Comparison of ENCODE assay signal across 26 cellular contexts in genomic region chr9:136693135-136693489, GRCh38. TPM values are rescaled to one million over a fixed set of nuclear protein-coding genes. Genes with fewer than 3 reads are reported as not detected.
A peak's percentile ranks its signal among the peaks of the same experiment; 100 is the strongest.
DNase-seq lines count a peak whose midpoint lies in the region; ATAC-seq and TF ChIP-seq lines count a peak whose summit lies in the region.
"Had no signal": no experiment of that assay in that cellular context is flagged by ENCODE, and none has a peak within 500 bp of the region (broad histone marks: within the 10 kb centered on the region; RNA-seq: fewer than 3 reads in every experiment).

No MANE protein-coding gene starts in this region.

- no peaks in the 10 kb centered on the region for H3K36me3 ChIP-seq in upper lobe of right lung
- H3K36me3 ChIP-seq: heart left ventricle, spleen had no signal

- H3K4me1 ChIP-seq in upper lobe of right lung: peaks cover 37% of the 10 kb centered on the region

- intact Hi-C loops in upper lobe of right lung (cut with DNase I): no loop called here

- no peaks in the 10 kb centered on the region for H3K27me3 ChIP-seq in upper lobe of right lung
- H3K27me3 ChIP-seq: heart left ventricle had no signal

- no peaks in the 10 kb centered on the region for H3K36me3 Mint-ChIP-seq in stimulated activated naive CD8-positive, alpha-beta T cell treated with anti-CD3 and anti-CD28 coated beads, Interleukin-15, Interleukin-2, amounts not matched to agents 100 ng/mL and 50 ng/mL, for 24 hours (ENCODE audit: low read depth)
- H3K36me3 Mint-ChIP-seq in nephron (ENCODE audit: low read depth): no peaks in the 10 kb centered on the region
- H3K36me3 Mint-ChIP-seq: immature natural killer cell had no signal

- DNase-seq in stimulated activated naive CD8-positive, alpha-beta T cell treated with anti-CD3 and anti-CD28 coated beads, Interleukin-15, Interleukin-2, amounts not matched to agents 100 U/mL and 50 U/mL, for 24 hours: no peak
- DNase-seq in epithelial cell of prostate (ENCODE audit: low read depth, low spot score) (no peak), upper lobe of right lung (no peak), KG1 (lab: John Stamatoyannopoulos, UW) (no peak), NCI-H82 (lab: John Stamatoyannopoulos, UW) (no peak)
- DNase-seq: activated CD4-positive, alpha-beta T cell treated with anti-CD3 and anti-CD28 coated beads, Interleukin-2, amount 50 U/mL, for 1 hour; activated CD8-positive, alpha-beta memory T cell treated with anti-CD3 and anti-CD28 coated beads, Interleukin-2, amount 50 U/mL, for 48 hours; activated effector memory CD4-positive, alpha-beta T cell treated with Interleukin-2 at 50 U/mL for 16 hours; activated naive CD8-positive, alpha-beta T cell treated with anti-CD3 and anti-CD28 coated beads, Interleukin-2, amount 50 U/mL, for 24 hours; cortex of kidney; immature natural killer cell; NCI-H1436; NCI-H2107; retina; spleen; stimulated activated CD4-positive, alpha-beta T cell treated with anti-CD3 and anti-CD28 coated beads, Interleukin-4, amount 100 ng/mL, for 24 hours had no signal

- H3K4me1 Mint-ChIP-seq in stimulated activated naive CD8-positive, alpha-beta T cell treated with anti-CD3 and anti-CD28 coated beads, Interleukin-15, Interleukin-2, amounts not matched to agents 100 ng/mL and 50 ng/mL, for 24 hours (ENCODE audit: low read depth): no peaks in the 10 kb centered on the region
- H3K4me1 Mint-ChIP-seq in nephron: peaks cover 12% of the 10 kb centered on the region
- H3K4me1 Mint-ChIP-seq: immature natural killer cell had no signal

- H3K27me3 Mint-ChIP-seq in stimulated activated naive CD8-positive, alpha-beta T cell treated with anti-CD3 and anti-CD28 coated beads, Interleukin-15, Interleukin-2, amounts not matched to agents 100 ng/mL and 50 ng/mL, for 24 hours: peaks cover 6% of the 10 kb centered on the region
- H3K27me3 Mint-ChIP-seq in nephron (ENCODE audit: low read depth): peaks cover 13% of the 10 kb centered on the region

- no peaks in the 10 kb centered on the region for H3K9me3 ChIP-seq in upper lobe of right lung
- H3K9me3 ChIP-seq: heart left ventricle, spleen had no signal

- no peak overlapping the region for H3K4me3 ChIP-seq in upper lobe of right lung
- H3K4me3 ChIP-seq: heart left ventricle, lung, SK-N-MC, spleen had no signal

- peak overlapping the region; percentile 16 for H3K27ac Mint-ChIP-seq in stimulated activated naive CD8-positive, alpha-beta T cell treated with anti-CD3 and anti-CD28 coated beads, Interleukin-15, Interleukin-2, amounts not matched to agents 100 ng/mL and 50 ng/mL, for 24 hours
- H3K27ac Mint-ChIP-seq in nephron: peak overlapping the region in 2 of 3 experiments; percentile 19 to 72
- H3K27ac Mint-ChIP-seq: activated naive CD8-positive, alpha-beta T cell treated with anti-CD3 and anti-CD28 coated beads, Interleukin-2, amount 50 U/mL, for 24 hours; B cell; immature natural killer cell had no signal

- no peaks in the 10 kb centered on the region for H3K9me3 Mint-ChIP-seq in stimulated activated naive CD8-positive, alpha-beta T cell treated with anti-CD3 and anti-CD28 coated beads, Interleukin-15, Interleukin-2, amounts not matched to agents 100 ng/mL and 50 ng/mL, for 24 hours
- H3K9me3 Mint-ChIP-seq in nephron: no peaks in the 10 kb centered on the region
- H3K9me3 Mint-ChIP-seq: activated naive CD8-positive, alpha-beta T cell treated with anti-CD3 and anti-CD28 coated beads, Interleukin-2, amount 50 U/mL, for 24 hours; immature natural killer cell had no signal

- H3K4me3 Mint-ChIP-seq in stimulated activated naive CD8-positive, alpha-beta T cell treated with anti-CD3 and anti-CD28 coated beads, Interleukin-15, Interleukin-2, amounts not matched to agents 100 ng/mL and 50 ng/mL, for 24 hours: no peak overlapping the region
- H3K4me3 Mint-ChIP-seq in nephron: no peak overlapping the region
- H3K4me3 Mint-ChIP-seq: activated naive CD8-positive, alpha-beta T cell treated with anti-CD3 and anti-CD28 coated beads, Interleukin-2, amount 50 U/mL, for 24 hours; B cell; immature natural killer cell had no signal

- H3K27ac ChIP-seq in epithelial cell of prostate (peak overlapping the region; percentile 61), upper lobe of right lung (peak overlapping the region; percentile 58)
- H3K27ac ChIP-seq: heart left ventricle, SK-N-MC, spleen had no signal

- TF ChIP-seq CTCF in nephron (IDR thresholded peaks at IDR 0.05; ENCODE audit: unreplicated experiment in 3 of 3) (no peak), upper lobe of right lung (IDR thresholded peaks at IDR 0.05) (no peak)

- no peak for ATAC-seq in stimulated activated naive CD8-positive, alpha-beta T cell treated with anti-CD3 and anti-CD28 coated beads, Interleukin-15, Interleukin-2, amounts not matched to agents 100 U/mL and 50 U/mL, for 24 hours
- ATAC-seq in upper lobe of right lung (no peak), HG03025 (IDR thresholded peaks at IDR 0.05; ENCODE audit: low FRiP score, unreplicated experiment) (no peak)
- ATAC-seq: heart left ventricle had no signal

RNA-seq across cellular contexts. Expression of gene AGPAT2, which starts 5.9 kb away (rescaled TPM):
- 117 TPM for total RNA-seq in upper lobe of right lung

RNA-seq across cellular contexts. Expression of gene DIPK1B, which starts 19.3 kb away (rescaled TPM):
- 17.7 TPM for total RNA-seq in upper lobe of right lung

RNA-seq across cellular contexts. Expression of gene EGFL7, which starts 30.4 kb away (rescaled TPM):
- 302 TPM for total RNA-seq in upper lobe of right lung

RNA-seq across cellular contexts. Expression of gene LCN10, which starts 49.6 kb away (rescaled TPM):
- 11.2 TPM for total RNA-seq in upper lobe of right lung
- total RNA-seq: NCI-H460, urinary bladder had no signal

RNA-seq across cellular contexts. Expression of gene LCN6, which starts 55.2 kb away (rescaled TPM):
- 21.5 TPM for total RNA-seq in upper lobe of right lung
- total RNA-seq: B cell; NCI-H460; T-helper 2 cell treated with Interferon-gamma antibody and Interleukin-4, amounts not matched to agents 100 ng/mL and 5 ng/mL, for 36 hours; urinary bladder had no signal
